In the genomic region with DNA sequence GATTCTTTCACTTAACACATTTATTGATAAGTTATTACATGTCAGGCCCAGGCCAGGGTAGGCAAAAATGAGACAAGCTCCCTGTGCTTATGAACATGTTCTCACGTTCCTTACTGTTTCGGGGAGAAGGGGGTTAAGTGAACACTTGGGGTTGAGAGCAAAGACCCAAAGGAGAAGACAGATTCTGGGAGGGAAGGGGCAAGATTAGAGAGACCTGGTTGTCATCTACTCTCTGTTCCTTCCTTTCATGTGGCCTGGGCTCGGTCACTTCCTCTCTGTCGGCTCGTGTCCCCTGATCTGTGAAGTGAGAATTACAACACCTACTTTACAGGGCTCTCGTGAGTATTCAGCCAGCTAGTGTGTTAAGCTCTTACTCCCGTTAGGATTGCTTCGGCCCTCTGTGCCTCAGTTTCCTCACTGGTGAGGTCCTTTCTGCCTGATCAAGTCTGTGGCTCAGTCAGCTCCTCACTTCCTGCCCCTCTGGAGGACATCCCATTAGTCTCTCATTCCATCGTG, we compare ENCODE assay signal across 9 cellular contexts. TPM values are rescaled to one million over a fixed set of nuclear protein-coding genes. Genes with fewer than 3 reads are reported as not detected.
A peak's percentile ranks its signal among the peaks of the same experiment; 100 is the strongest.
DNase-seq lines count a peak whose midpoint lies in the region; ATAC-seq lines count a peak whose summit lies in the region.
"Had no signal": no experiment of that assay in that cellular context is flagged by ENCODE, and none has a peak within 500 bp of the region (broad histone marks: within the 10 kb centered on the region; RNA-seq: fewer than 3 reads in every experiment).

No MANE protein-coding gene starts in this region.

- ATAC-seq in GM18909 (IDR thresholded peaks at IDR 0.05; ENCODE audit: poor library complexity, unreplicated experiment) (peak; percentile 46), HG03439 (IDR thresholded peaks at IDR 0.05; ENCODE audit: unreplicated experiment) (peak; percentile 24)

- H3K36me3 Mint-ChIP-seq in activated naive CD8-positive, alpha-beta T cell treated with anti-CD3 and anti-CD28 coated beads for 36 hours: peaks cover 2% of the 10 kb centered on the region

- H3K9me3 ChIP-seq in BLaER1 treated with 17β-estradiol and CSF1 and Interleukin-3, amounts not matched to agents 10 nM and 100 nM (replicated peaks in 1 of 11): peaks cover 0 to 8% (median 0%) of the 10 kb centered on the region in 11 experiments; a peak in 3 of 22 replicates
- H3K9me3 ChIP-seq in SJCRH30 (replicated peaks): no peaks in the 10 kb centered on the region

- peak overlapping the region in 10 of 11 experiments; percentile 16 to 91 (median 73); a peak in 18 of 22 replicates for H3K27ac ChIP-seq in BLaER1 treated with 17β-estradiol and CSF1 and Interleukin-3, amounts not matched to agents 10 nM and 100 nM
- no peak overlapping the region for H3K27ac ChIP-seq in SJCRH30

- peaks cover 3% of the 10 kb centered on the region for H3K9me3 Mint-ChIP-seq in activated naive CD8-positive, alpha-beta T cell treated with anti-CD3 and anti-CD28 coated beads for 36 hours

- peaks cover 0 to 4% (median 0%) of the 10 kb centered on the region in 11 experiments; a peak in 1 of 22 replicates for H3K36me3 ChIP-seq in BLaER1 treated with 17β-estradiol and CSF1 and Interleukin-3, amounts not matched to agents 10 nM and 100 nM
- no peaks in the 10 kb centered on the region for H3K36me3 ChIP-seq in SJCRH30

- peaks cover 0 to 89% (median 0%) of the 10 kb centered on the region in 11 experiments; a peak in 5 of 22 replicates for H4K20me1 ChIP-seq in BLaER1 treated with 17β-estradiol and CSF1 and Interleukin-3, amounts not matched to agents 10 nM and 100 nM

- DNase-seq in activated naive CD8-positive, alpha-beta T cell treated with anti-CD3 and anti-CD28 coated beads for 36 hours: no peak
- DNase-seq in C1 segment of cervical spinal cord (lab: John Stamatoyannopoulos, UW): no peak
- no peak for DNase-seq in HuH-7 (ENCODE audit: low spot score)
- DNase-seq in ecto neural progenitor cell (ENCODE audit: low spot score): no peak
- DNase-seq in SJCRH30: no peak
- DNase-seq: midbrain had no signal

- H3K4me3 ChIP-seq in BLaER1 treated with 17β-estradiol and CSF1 and Interleukin-3, amounts not matched to agents 10 nM and 100 nM: peak overlapping the region in 4 of 10 experiments; percentile 7 to 35 (median 18); a peak in 4 of 20 replicates
- H3K4me3 ChIP-seq in SJCRH30: no peak overlapping the region

- H3K27me3 Mint-ChIP-seq in activated naive CD8-positive, alpha-beta T cell treated with anti-CD3 and anti-CD28 coated beads for 36 hours: peaks cover 5% of the 10 kb centered on the region

- peaks cover 80 to 98% (median 94%) of the 10 kb centered on the region in 10 experiments for H3K4me1 ChIP-seq in BLaER1 treated with 17β-estradiol and CSF1 and Interleukin-3, amounts not matched to agents 10 nM and 100 nM
- H3K4me1 ChIP-seq in SJCRH30: no peaks in the 10 kb centered on the region

- peak overlapping the region; percentile 39 for H3K27ac Mint-ChIP-seq in activated naive CD8-positive, alpha-beta T cell treated with anti-CD3 and anti-CD28 coated beads for 36 hours

- no peaks in the 10 kb centered on the region for H3K27me3 ChIP-seq in BLaER1 treated with 17β-estradiol and CSF1 and Interleukin-3, amounts not matched to agents 10 nM and 100 nM
- no peaks in the 10 kb centered on the region for H3K27me3 ChIP-seq in SJCRH30

- H3K4me2 ChIP-seq in BLaER1 treated with 17β-estradiol and CSF1 and Interleukin-3, amounts not matched to agents 10 nM and 100 nM: peak overlapping the region; percentile 74 to 99 (median 87)

- no peak overlapping the region for H3K4me3 Mint-ChIP-seq in activated naive CD8-positive, alpha-beta T cell treated with anti-CD3 and anti-CD28 coated beads for 36 hours

- peaks cover 10% of the 10 kb centered on the region for H3K4me1 Mint-ChIP-seq in activated naive CD8-positive, alpha-beta T cell treated with anti-CD3 and anti-CD28 coated beads for 36 hours

- peak overlapping the region in 7 of 11 experiments; percentile 6 to 56 (median 39); a peak in 11 of 22 replicates for H3K9ac ChIP-seq in BLaER1 treated with 17β-estradiol and CSF1 and Interleukin-3, amounts not matched to agents 10 nM and 100 nM

RNA-seq across cellular contexts. Expression of gene PLCG2, which starts 38.8 kb away (rescaled TPM):
- total RNA-seq in activated naive CD8-positive, alpha-beta T cell treated with anti-CD3 and anti-CD28 coated beads for 36 hours: 1 to 10 TPM; 7.7 to 8.1 TPM
- total RNA-seq in SJCRH30 (2014; rRNA removed; shearing (Covaris generic)): 0.45 and 0.68 TPM in 2 replicates
